ENCODE assay signal across 23 cellular contexts in the genomic region with DNA sequence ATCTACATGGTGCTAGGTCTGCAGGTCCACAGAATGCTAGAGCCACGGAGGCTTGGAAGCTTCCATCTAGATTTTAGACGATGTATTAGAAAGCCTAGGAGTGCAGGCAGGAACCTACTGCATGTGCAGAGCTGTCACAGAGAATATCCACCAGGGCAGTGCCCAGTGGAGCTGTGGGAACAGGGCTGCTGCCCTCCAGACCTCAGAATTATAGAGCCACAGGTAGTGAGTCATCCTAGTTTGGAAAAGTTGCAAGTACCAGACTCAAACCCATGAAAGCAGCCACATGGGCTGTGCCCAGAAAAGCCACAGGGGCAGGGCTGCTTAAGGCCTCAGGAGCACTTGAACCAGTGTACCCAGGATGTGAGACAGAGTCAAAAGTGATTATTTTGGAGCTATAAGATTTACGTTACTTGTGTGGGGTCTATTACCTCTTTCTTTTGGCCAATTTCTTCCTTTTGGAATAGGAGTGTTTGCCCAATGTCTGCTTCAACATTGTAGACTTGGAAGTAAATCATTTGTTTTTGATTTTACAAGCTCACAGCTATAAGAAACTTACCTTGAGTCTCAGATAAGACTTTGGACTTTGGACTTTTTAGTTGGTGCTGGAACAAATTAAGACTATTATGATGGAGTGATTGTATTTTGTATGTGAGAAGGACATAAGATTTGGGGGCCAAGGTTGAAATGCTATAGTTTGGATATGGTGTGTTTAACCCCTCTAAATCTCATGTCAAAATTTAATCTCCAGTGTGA.
"Had no signal": no experiment of that assay in that cellular context is flagged by ENCODE, and none has a peak within 500 bp of the region (broad histone marks: within the 10 kb centered on the region; RNA-seq: fewer than 3 reads in every experiment).

No MANE protein-coding gene starts in this region.

- H3K9me3 ChIP-seq: ascending aorta, SJCRH30 had no signal

- H3K4me1 ChIP-seq: ascending aorta, SJCRH30 had no signal

- FAIRE-seq: bronchial epithelial cell, TTC549 had no signal

- ATAC-seq: activated CD8-positive, alpha-beta T cell treated with anti-CD3 and anti-CD28 coated beads, Interleukin-2, amount 10 ng/mL, durations not matched to agents 7 days and 5 days had no signal

- H3K27ac ChIP-seq: ascending aorta, KMS-11, SJCRH30, SK-N-MC had no signal

- H3K27me3 ChIP-seq: ascending aorta had no signal

- H3K4me3 ChIP-seq: ascending aorta, SJCRH30, SK-N-MC had no signal

- DNase-seq: activated CD4-positive, alpha-beta T cell treated with anti-CD3 and anti-CD28 coated beads, Interleukin-2, amount 10 ng/mL, durations not matched to agents 24 days and 14 days; activated CD4-positive, alpha-beta T cell treated with anti-CD3 and anti-CD28 coated beads, Interleukin-2, amount 50 U/mL, for 4 hours; activated CD8-positive, alpha-beta T cell treated with anti-CD3 and anti-CD28 coated beads, Interleukin-2, amount 10 ng/mL, durations not matched to agents 7 days and 5 days; activated gamma-delta T cell; activated naive CD4-positive, alpha-beta T cell treated with Interleukin-2 at 50 U/mL for 16 hours; activated naive CD8-positive, alpha-beta T cell treated with anti-CD3 and anti-CD28 coated beads, Interleukin-2, amount 10 ng/mL, durations not matched to agents 7 days and 5 days; activated T-cell treated with anti-CD3 and anti-CD28 coated beads, Interleukin-2, amount 50 U/mL, for 24 hours; amygdala; caudate nucleus; NCI-H1105; NCI-H1417 treated with DMSO at 0.1 percent for 48 hours; NCI-H1930; NCI-H2081 treated with DMSO at 0.1 percent for 48 hours; NCI-H226; NCI-H446 treated with DMSO at 0.1 percent for 48 hours; NCI-H524 treated with DMSO at 0.1 percent for 48 hours; SHP77; SJCRH30 had no signal

- H3K36me3 ChIP-seq: ascending aorta, SJCRH30 had no signal
